ENCODE assay signal across 10 cellular contexts in genomic region chr9:120904999-120905793, GRCh38. TPM values are rescaled to one million over a fixed set of nuclear protein-coding genes. Genes with fewer than 3 reads are reported as not detected.
DNase-seq lines count a peak whose midpoint lies in the region; ATAC-seq and TF ChIP-seq lines count a peak whose summit lies in the region.
"Had no signal": no experiment of that assay in that cellular context is flagged by ENCODE, and none has a peak within 500 bp of the region (broad histone marks: within the 10 kb centered on the region; RNA-seq: fewer than 3 reads in every experiment).

No MANE protein-coding gene starts in this region.

- H3K4me3 Mint-ChIP-seq in T-helper 2 cell treated with Interferon-gamma antibody and Interleukin-4, amounts not matched to agents 5 μg/mL and 100 μg/mL, for 36 hours, result peak overlapping the region; percentile 47
- H3K4me3 Mint-ChIP-seq in H9 (no peak overlapping the region), T-helper 17 cell (peak overlapping the region; percentile 74), neural progenitor cell (no peak overlapping the region)

- H3K27me3 Mint-ChIP-seq in T-helper 2 cell treated with Interferon-gamma antibody and Interleukin-4, amounts not matched to agents 5 μg/mL and 100 μg/mL, for 36 hours (ENCODE audit: low read depth), result no peaks in the 10 kb centered on the region
- no peaks in the 10 kb centered on the region for H3K27me3 Mint-ChIP-seq in H9 (ENCODE audit: low read depth)
- no peaks in the 10 kb centered on the region for H3K27me3 Mint-ChIP-seq in T-helper 17 cell
- peaks cover 3% of the 10 kb centered on the region for H3K27me3 Mint-ChIP-seq in neural progenitor cell (ENCODE audit: insufficient read depth, low read depth)

- H3K9ac ChIP-seq in H9 (ENCODE audit: extremely low read depth, insufficient read length, low read length), result no peak overlapping the region
- no peak overlapping the region for H3K9ac ChIP-seq in neural progenitor cell

- no peak overlapping the region for H2BK20ac ChIP-seq in H9 (ENCODE audit: low read depth, low read length, poor library complexity, severe bottlenecking)

- H3K23ac ChIP-seq in H9 (ENCODE audit: insufficient read length, low read depth, low read length), result no peak overlapping the region

- no peak overlapping the region for H3K56ac ChIP-seq in H9 (ENCODE audit: insufficient read length, low read depth, low read length)

- no peaks in the 10 kb centered on the region for H3K23me2 ChIP-seq in H9 (ENCODE audit: insufficient read length, low read depth, low read length, poor library complexity, severe bottlenecking)

- H3K4me1 Mint-ChIP-seq in T-helper 2 cell treated with Interferon-gamma antibody and Interleukin-4, amounts not matched to agents 5 μg/mL and 100 μg/mL, for 36 hours (ENCODE audit: low read depth), result peaks cover 70% of the 10 kb centered on the region
- 0 out of 4 replicates have a peak, but pooled peaks cover 0 to 2% of the 10 kb centered on the region in 2 experiments for H3K4me1 Mint-ChIP-seq in H9
- peaks cover 56% of the 10 kb centered on the region for H3K4me1 Mint-ChIP-seq in T-helper 17 cell
- peaks cover 7% of the 10 kb centered on the region for H3K4me1 Mint-ChIP-seq in neural progenitor cell

- TF ChIP-seq CTCF in H9 (conservative IDR thresholded peaks at IDR 0.05), result no peak
- no peak for TF ChIP-seq CTCF in neural progenitor cell (IDR thresholded peaks at IDR 0.05)

- H3K79me1 ChIP-seq in H9 (ENCODE audit: insufficient read depth, low read depth, low read length, poor library complexity, severe bottlenecking), result no peaks in the 10 kb centered on the region

- no peak overlapping the region for H3K4ac ChIP-seq in H9 (ENCODE audit: low read depth, low read length)

- H2AK5ac ChIP-seq in H9 (ENCODE audit: insufficient read length, low read length), result no peak overlapping the region

- no peaks in the 10 kb centered on the region for H3K4me1 ChIP-seq in H9 (ENCODE audit: insufficient read depth, low read length)
- H3K4me1 ChIP-seq in neural progenitor cell, result no peaks in the 10 kb centered on the region

- H3K36me3 ChIP-seq in neural progenitor cell, result no peaks in the 10 kb centered on the region

- H3T11ph ChIP-seq in H9 (ENCODE audit: low read length), result no peak overlapping the region

- H3K4me3 ChIP-seq in neural progenitor cell, result no peak overlapping the region

- H2AFZ ChIP-seq in H9 (ENCODE audit: low read length) (no peak overlapping the region), neural progenitor cell (replicated peaks) (no peak overlapping the region)

- H4K20me1 ChIP-seq in H9 (ENCODE audit: control insufficient read depth, insufficient read depth, insufficient read length) (no peaks in the 10 kb centered on the region), neural progenitor cell (ENCODE audit: low read depth) (no peaks in the 10 kb centered on the region)

- WGBS in H9 (ENCODE audit: extremely low coverage, insufficient read length, low lambda C conversion rate), result no CpG with 5 or more reads among the region's 17 CpGs

- H2BK120ac ChIP-seq in H9 (ENCODE audit: low read depth, low read length, poor library complexity, severe bottlenecking), result no peak overlapping the region

- no peak for DNase-seq in T-helper 2 cell treated with Interferon-gamma antibody and Interleukin-4, amounts not matched to agents 5 μg/mL and 100 μg/mL, for 36 hours (ENCODE audit: low spot score)
- DNase-seq in T-helper 2 cell, result no peak
- DNase-seq in H9, result no peak
- DNase-seq in T-helper 17 cell, result no peak
- no peak for DNase-seq in neural progenitor cell (ENCODE audit: low spot score)
- no peak for DNase-seq in posterior cingulate gyrus
- DNase-seq in COR-L47 (lab: John Stamatoyannopoulos, UW), result no peak
- no peak for DNase-seq in amygdala (lab: John Stamatoyannopoulos, UW)
- DNase-seq: cerebellar nuclear complex, GF-D8 had no signal

- peaks cover 90% of the 10 kb centered on the region for H3K36me3 Mint-ChIP-seq in T-helper 2 cell treated with Interferon-gamma antibody and Interleukin-4, amounts not matched to agents 5 μg/mL and 100 μg/mL, for 36 hours (ENCODE audit: low read depth)
- H3K36me3 Mint-ChIP-seq in H9 (ENCODE audit: insufficient read depth in 1 of 3, low read depth in 3 of 3) (0 out of 7 replicates have a peak, but pooled peaks cover 0 to 2% (median 0%) of the 10 kb centered on the region in 3 experiments), T-helper 17 cell (ENCODE audit: low read depth) (peaks cover 13% of the 10 kb centered on the region), neural progenitor cell (no peaks in the 10 kb centered on the region)

- ATAC-seq in T-helper 17 cell, result no peak

- H3K14ac ChIP-seq in H9 (ENCODE audit: insufficient read depth, low read length), result no peak overlapping the region

- no peak overlapping the region for H3K4me2 ChIP-seq in H9 (ENCODE audit: insufficient read depth, insufficient read length, low read length)
- H3K4me2 ChIP-seq in neural progenitor cell, result no peak overlapping the region

- H3K9me3 ChIP-seq in H9 (ENCODE audit: control insufficient read depth, low read depth, low read length) (no peaks in the 10 kb centered on the region), T-helper 17 cell (ENCODE audit: control insufficient read depth, low read length, poor library complexity, severe bottlenecking) (no peaks in the 10 kb centered on the region), neural progenitor cell (ENCODE audit: low read depth) (no peaks in the 10 kb centered on the region)

- no peaks in the 10 kb centered on the region for H3K9me3 Mint-ChIP-seq in T-helper 2 cell treated with Interferon-gamma antibody and Interleukin-4, amounts not matched to agents 5 μg/mL and 100 μg/mL, for 36 hours
- H3K9me3 Mint-ChIP-seq in H9, result no peaks in the 10 kb centered on the region
- no peaks in the 10 kb centered on the region for H3K9me3 Mint-ChIP-seq in neural progenitor cell

- H2BK15ac ChIP-seq in H9 (ENCODE audit: low read depth, low read length), result no peak overlapping the region

- H2BK5ac ChIP-seq in H9 (ENCODE audit: insufficient read length, low read length), result no peak overlapping the region

- H3K18ac ChIP-seq in H9 (ENCODE audit: insufficient read length, low read depth, low read length), result no peak overlapping the region

- H4K8ac ChIP-seq in H9 (replicated peaks; ENCODE audit: insufficient read length, low read depth, low read length), result no peak overlapping the region

- H4K5ac ChIP-seq in H9 (ENCODE audit: insufficient read length, low read depth, low read length), result no peak overlapping the region

- no peak overlapping the region for H3K27ac ChIP-seq in H9 (ENCODE audit: insufficient read length, low read depth, low read length)
- H3K27ac ChIP-seq in neural progenitor cell, result no peak overlapping the region

- H2BK12ac ChIP-seq in H9 (ENCODE audit: insufficient read length, low read depth, low read length), result no peak overlapping the region

- H3K79me2 ChIP-seq in H9 (ENCODE audit: insufficient read depth, low read length) (no peaks in the 10 kb centered on the region), neural progenitor cell (ENCODE audit: low read depth) (no peaks in the 10 kb centered on the region)

- H3K27me3 ChIP-seq in H9 (ENCODE audit: insufficient read depth, low read length), result no peaks in the 10 kb centered on the region
- H3K27me3 ChIP-seq in neural progenitor cell, result no peaks in the 10 kb centered on the region

- intact Hi-C loops in posterior cingulate gyrus (cut with DNase I), result no loop called here

- no peaks in the 10 kb centered on the region for H3F3A ChIP-seq in neural progenitor cell (ENCODE audit: low read depth)

- no peak overlapping the region for H4K91ac ChIP-seq in H9 (ENCODE audit: insufficient read length, low read depth, low read length)

- peak overlapping the region; percentile 90 for H3K27ac Mint-ChIP-seq in T-helper 2 cell treated with Interferon-gamma antibody and Interleukin-4, amounts not matched to agents 5 μg/mL and 100 μg/mL, for 36 hours
- peak overlapping the region in 2 of 3 experiments; percentile 63 to 96; a peak in 2 of 7 replicates for H3K27ac Mint-ChIP-seq in H9
- H3K27ac Mint-ChIP-seq in T-helper 17 cell, result peak overlapping the region; percentile 98
- peak overlapping the region; percentile 79 for H3K27ac Mint-ChIP-seq in neural progenitor cell

RNA-seq across cellular contexts. Expression of gene TRAF1, which starts 21.4 kb away (rescaled TPM):
- total RNA-seq in H9 (2021), result 1.4 and 1.5 TPM in 2 replicates
- total RNA-seq in T-helper 17 cell, result 100 to 1,000 TPM; 103 to 118 TPM
- total RNA-seq in neural progenitor cell (ENCODE audit: low replicate concordance), result 3.2 and 4.5 TPM in 2 replicates

RNA-seq across cellular contexts. Expression of gene PHF19, which starts 28.2 kb away (rescaled TPM):
- total RNA-seq in H9 (2021), result 66.7 and 66.8 TPM in 2 replicates
- total RNA-seq in T-helper 17 cell, result 10 to 100 TPM; 69.9 to 96.9 TPM
- total RNA-seq in neural progenitor cell (ENCODE audit: low replicate concordance), result 27.4 and 45.1 TPM in 2 replicates

Comparison
In these comparisons a context has a peak if more than half of its experiments do, and no peak if none do; other contexts are left out.
1. H3K4me3 Mint-ChIP-seq: peak in T-helper 2 cell treated with Interferon-gamma antibody and Interleukin-4, amounts not matched to agents 5 μg/mL and 100 μg/mL, for 36 hours (single experiment) and T-helper 17 cell (single experiment); none in H9 (0 of 2) and neural progenitor cell (single experiment).
2. RNA of gene TRAF1, which starts 21.4 kb away (total RNA-seq): 103 to 118 TPM in T-helper 17 cell; 3.2 to 4.5 TPM in neural progenitor cell and 1.4 to 1.5 TPM in H9; every median in the first group is over 10 times any median in the second.
3. Peak in every context shown above with its lines, with median percentiles within 50 percentile points of each other: H3K27ac Mint-ChIP-seq.